In genomic region chr1:201450721-201451291, GRCh38 we compare ENCODE assay signal across 9 cellular contexts. TPM values are rescaled to one million over a fixed set of nuclear protein-coding genes. Genes with fewer than 3 reads are reported as not detected.
A peak's percentile ranks its signal among the peaks of the same experiment; 100 is the strongest.
DNase-seq lines count a peak whose midpoint lies in the region; ATAC-seq and TF ChIP-seq lines count a peak whose summit lies in the region.
"Had no signal": no experiment of that assay in that cellular context is flagged by ENCODE, and none has a peak within 500 bp of the region (broad histone marks: within the 10 kb centered on the region; RNA-seq: fewer than 3 reads in every experiment).

No MANE protein-coding gene starts in this region.

- H3K27ac ChIP-seq in body of pancreas: peak overlapping the region in 2 of 4 donors; percentile 6 to 37
- peak overlapping the region; percentile 64 to 96 (median 84) for H3K27ac ChIP-seq in tibial nerve

- TF ChIP-seq POLR2A in body of pancreas (IDR thresholded peaks at IDR 0.05) (no peak), tibial nerve (IDR thresholded peaks at IDR 0.05) (no peak)

- H3K4me1 ChIP-seq in body of pancreas: peaks cover 32% of the 10 kb centered on the region
- peaks cover 0 to 72% (median 32%) of the 10 kb centered on the region in 4 donors for H3K4me1 ChIP-seq in tibial nerve

- H3K4me1 Mint-ChIP-seq in T-helper 1 cell treated with Interleukin-12 subunit alpha and Interleukin-12 subunit beta and Interleukin-4 antibody, amounts not matched to agents 30 μg/mL and 1 μg/mL, for 36 hours (ENCODE audit: low read depth): peaks cover 42% of the 10 kb centered on the region

- H3K27me3 ChIP-seq in body of pancreas (no peaks in the 10 kb centered on the region), tibial nerve (no peaks in the 10 kb centered on the region)

- ATAC-seq in body of pancreas (peak; percentile 33), HG02642 (IDR thresholded peaks at IDR 0.05; ENCODE audit: poor library complexity, unreplicated experiment) (no peak), GM18868 (IDR thresholded peaks at IDR 0.05; ENCODE audit: unreplicated experiment) (no peak)
- ATAC-seq: left colon had no signal

- no peaks in the 10 kb centered on the region for H3K36me3 Mint-ChIP-seq in T-helper 1 cell treated with Interleukin-12 subunit alpha and Interleukin-12 subunit beta and Interleukin-4 antibody, amounts not matched to agents 30 μg/mL and 1 μg/mL, for 36 hours (ENCODE audit: low read depth)

- no peaks in the 10 kb centered on the region for H3K9me3 Mint-ChIP-seq in T-helper 1 cell treated with Interleukin-12 subunit alpha and Interleukin-12 subunit beta and Interleukin-4 antibody, amounts not matched to agents 30 μg/mL and 1 μg/mL, for 36 hours

- peaks cover 22% of the 10 kb centered on the region for H3K27me3 Mint-ChIP-seq in T-helper 1 cell treated with Interleukin-12 subunit alpha and Interleukin-12 subunit beta and Interleukin-4 antibody, amounts not matched to agents 30 μg/mL and 1 μg/mL, for 36 hours (ENCODE audit: low read depth)

- WGBS in body of pancreas, 2 donors: 20 to 41% methylated on average over 2 to 12 of the region's 12 CpGs
- WGBS in tibial nerve, 2 donors: 7 to 11% methylated on average over 12 of the region's 12 CpGs

- H3K27ac Mint-ChIP-seq in T-helper 1 cell treated with Interleukin-12 subunit alpha and Interleukin-12 subunit beta and Interleukin-4 antibody, amounts not matched to agents 30 μg/mL and 1 μg/mL, for 36 hours: peak overlapping the region; percentile 57

- no peak for DNase-seq in T-helper 1 cell
- DNase-seq in body of pancreas: peak; percentile 27 to 48 (median 36)
- peak; percentile 97 for DNase-seq in left kidney (ENCODE audit: low read depth, low spot score)
- DNase-seq in tibial nerve (ENCODE audit: low spot score in 2 of 2): no peak
- no peak for DNase-seq in central memory CD4-positive, alpha-beta T cell

- no peak overlapping the region for H3K4me3 Mint-ChIP-seq in T-helper 1 cell treated with Interleukin-12 subunit alpha and Interleukin-12 subunit beta and Interleukin-4 antibody, amounts not matched to agents 30 μg/mL and 1 μg/mL, for 36 hours

- intact Hi-C loops in body of pancreas (cut with DNase I): no loop called here

- no peak for TF ChIP-seq CTCF in body of pancreas (IDR thresholded peaks at IDR 0.05)
- no peak for TF ChIP-seq CTCF in tibial nerve (IDR thresholded peaks at IDR 0.05)

- H3K9me3 ChIP-seq in body of pancreas (no peaks in the 10 kb centered on the region), tibial nerve (no peaks in the 10 kb centered on the region)

- H3K4me3 ChIP-seq in body of pancreas (no peak overlapping the region), tibial nerve (peak overlapping the region in 1 of 4 donors; percentile 13)

- TF ChIP-seq EP300 in tibial nerve (IDR thresholded peaks at IDR 0.05): peak in 1 of 2 donors; percentile 85

- H3K36me3 ChIP-seq in body of pancreas (replicated peaks in 1 of 2; ENCODE audit: insufficient read depth in 1 of 2, low read depth in 2 of 2) (no peaks in the 10 kb centered on the region), tibial nerve (no peaks in the 10 kb centered on the region)

RNA-seq across cellular contexts. Expression of gene PHLDA3, which starts 18.2 kb away (rescaled TPM):
- total RNA-seq in body of pancreas (10 to 100 TPM; 25.2 to 48.8 TPM), tibial nerve (100 to 1,000 TPM; 243 to 301 (median 271) TPM)

RNA-seq across cellular contexts. Expression of gene TNNI1, which starts 29.3 kb away (rescaled TPM):
- not detected for total RNA-seq in body of pancreas
- total RNA-seq in tibial nerve: 1 to 10 TPM in 1 of 4 donors, under 1 TPM in 1, not detected in 2; under 0.01 to 3.5 TPM
- total RNA-seq: left colon had no signal

RNA-seq across cellular contexts. Expression of gene LAD1, which starts 51.7 kb away (rescaled TPM):
- total RNA-seq in body of pancreas (10 to 100 TPM; 46.1 to 54.7 TPM), tibial nerve (not detected)

RNA-seq across cellular contexts. Expression of gene CSRP1, which starts 56.1 kb away (rescaled TPM):
- 100 to 1,000 TPM; 127 to 245 TPM for total RNA-seq in body of pancreas
- 1,000 to 10,000 TPM in 3 of 4 donors, 100 to 1,000 TPM in 1; 548 to 1,751 (median 1,444) TPM for total RNA-seq in tibial nerve

Comparison
In these comparisons a context has a peak if more than half of its experiments do, and no peak if none do; other contexts are left out.
1. DNase-seq: peak in body of pancreas (4 of 4) and left kidney (single experiment); none in T-helper 1 cell (0 of 5), tibial nerve (0 of 2) and central memory CD4-positive, alpha-beta T cell (single experiment).
2. RNA of gene PHLDA3, which starts 18.2 kb away (total RNA-seq): 243 to 301 TPM in tibial nerve; 25.2 to 48.8 TPM in body of pancreas; every median in the first group is over 4 times any median in the second.
3. RNA of gene LAD1, which starts 51.7 kb away (total RNA-seq): 46.1 to 54.7 TPM in body of pancreas; not detected in tibial nerve; every median in the first group is over 10 times any median in the second.